ENCODE assay signal across 25 cellular contexts in genomic region chr11:47842749-47843148, GRCh38.
"Had no signal": no experiment of that assay in that cellular context is flagged by ENCODE, and none has a peak within 500 bp of the region (broad histone marks: within the 10 kb centered on the region; RNA-seq: fewer than 3 reads in every experiment).

No MANE protein-coding gene starts in this region.

- H2AFZ ChIP-seq: hepatocyte had no signal

- H3K4me3 ChIP-seq: hepatocyte, left ventricle myocardium inferior, pancreas, prostate gland, skin epidermis, stomach, testis, thyroid gland, transverse colon, uterus had no signal

- H3K27ac Mint-ChIP-seq: naive thymus-derived CD8-positive, alpha-beta T cell; nephron; stimulated activated naive B cell treated with anti-CD40 and anti-IgM and Interleukin-4, amounts not matched to agents 10 μg/mL and 1 μg/mL and 100 μg/mL, for 72 hours had no signal

- H3K9me3 Mint-ChIP-seq: naive thymus-derived CD8-positive, alpha-beta T cell; nephron; neural crest cell; stimulated activated naive B cell treated with anti-CD40 and anti-IgM and Interleukin-4, amounts not matched to agents 10 μg/mL and 1 μg/mL and 100 μg/mL, for 72 hours had no signal

- H3K4me1 ChIP-seq: prostate gland had no signal

- H3K27me3 ChIP-seq: hepatocyte, pancreas, stomach, testis, thyroid gland, transverse colon, uterus had no signal

- H3K27me3 Mint-ChIP-seq: naive thymus-derived CD8-positive, alpha-beta T cell; stimulated activated naive B cell treated with anti-CD40 and anti-IgM and Interleukin-4, amounts not matched to agents 10 μg/mL and 1 μg/mL and 100 μg/mL, for 72 hours had no signal

- H3K27ac ChIP-seq: hepatocyte, left ventricle myocardium inferior, pancreas, prostate gland, skin epidermis, stomach, testis, transverse colon, uterus had no signal

- FAIRE-seq: pancreas had no signal

- H3K9me3 ChIP-seq: left ventricle myocardium inferior, pancreas, prostate gland, stomach, testis, thyroid gland, transverse colon, uterus had no signal

- DNase-seq: islet precursor cell; left ventricle myocardium inferior; mammary epithelial cell; mesenchymal stem cell; naive thymus-derived CD8-positive, alpha-beta T cell; nucleus accumbens; pancreas; posterior cingulate gyrus; stimulated activated CD4-positive, alpha-beta T cell treated with anti-CD3 and anti-CD28 coated beads, Interleukin-12 subunit alpha, Interleukin-12 subunit beta, amount 100 ng/mL, for 4 hours; stimulated activated CD4-positive, alpha-beta T cell treated with anti-CD3 and anti-CD28 coated beads, Interleukin-15, amount 100 ng/mL, for 24 hours; stimulated activated CD4-positive, alpha-beta T cell treated with anti-CD3 and anti-CD28 coated beads, Interleukin-2, amount 100 ng/mL, for 24 hours; stimulated activated CD4-positive, alpha-beta T cell treated with anti-CD3 and anti-CD28 coated beads, Interleukin-4, amount 100 ng/mL, for 1 hour; stimulated activated naive B cell treated with anti-CD40 and anti-IgM and Interleukin-4, amounts not matched to agents 10 μg/mL and 1 μg/mL and 100 μg/mL, for 72 hours; stimulated activated naive CD8-positive, alpha-beta T cell treated with anti-CD3 and anti-CD28 coated beads, Interleukin-15, Interleukin-2, amounts not matched to agents 100 U/mL and 50 U/mL, for 24 hours; stomach; testis; thyroid gland; transverse colon; uterus had no signal

- H3K36me3 ChIP-seq: prostate gland, uterus had no signal

- H3K4me2 ChIP-seq: hepatocyte had no signal

- H3K4me3 Mint-ChIP-seq: naive thymus-derived CD8-positive, alpha-beta T cell; nephron; neural crest cell; stimulated activated naive B cell treated with anti-CD40 and anti-IgM and Interleukin-4, amounts not matched to agents 10 μg/mL and 1 μg/mL and 100 μg/mL, for 72 hours had no signal

- ATAC-seq: naive thymus-derived CD8-positive, alpha-beta T cell; pancreas; sciatic nerve; stimulated activated naive B cell treated with anti-CD40 and anti-IgM and Interleukin-4, amounts not matched to agents 10 μg/mL and 1 μg/mL and 100 μg/mL, for 72 hours; stimulated activated naive CD8-positive, alpha-beta T cell treated with anti-CD3 and anti-CD28 coated beads, Interleukin-15, Interleukin-2, amounts not matched to agents 100 U/mL and 50 U/mL, for 24 hours had no signal
